In the genomic region with DNA sequence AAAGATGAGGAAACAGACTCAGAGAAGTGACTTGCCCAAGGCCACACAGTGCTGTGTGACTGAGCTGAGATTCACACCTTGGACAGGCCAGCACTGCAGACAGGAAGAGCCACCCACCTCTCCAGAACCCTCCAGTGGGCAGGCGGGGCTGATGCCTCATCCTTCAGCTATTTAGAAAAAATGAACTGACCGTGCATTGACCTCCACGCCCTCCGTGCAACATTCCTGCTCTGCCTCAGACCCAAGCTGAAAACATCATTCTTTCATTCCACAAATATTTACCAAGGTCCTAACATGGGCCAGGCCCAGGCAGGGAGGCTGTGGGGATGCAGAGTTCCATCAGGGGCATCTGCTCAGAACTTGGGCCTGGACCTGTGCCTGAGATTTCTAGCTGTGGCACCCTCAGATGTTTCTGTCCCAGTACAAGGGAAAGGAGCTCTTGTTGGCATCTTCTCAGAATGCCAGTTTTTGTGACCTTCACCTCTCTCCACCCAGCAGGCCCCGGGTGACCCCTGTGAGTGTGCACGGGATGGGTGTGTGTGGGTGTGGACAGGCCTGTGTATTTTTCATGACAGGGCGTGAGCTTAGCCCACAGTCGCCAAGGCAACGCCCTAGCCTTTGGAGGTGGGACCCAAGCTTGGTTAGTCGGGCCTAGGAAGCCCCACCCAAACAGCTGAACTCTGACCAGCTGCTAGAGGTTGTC, we compare ENCODE assay signal across 8 cellular contexts. TPM values are rescaled to one million over a fixed set of nuclear protein-coding genes. Genes with fewer than 3 reads are reported as not detected.
A peak's percentile ranks its signal among the peaks of the same experiment; 100 is the strongest.
DNase-seq lines count a peak whose midpoint lies in the region; ATAC-seq and TF ChIP-seq lines count a peak whose summit lies in the region.

No MANE protein-coding gene starts in this region.

- peaks cover 17% of the 10 kb centered on the region for H3K36me3 Mint-ChIP-seq in Calu3 (ENCODE audit: insufficient read depth, unreplicated experiment)

- H3K27me3 Mint-ChIP-seq in Calu3 (ENCODE audit: unreplicated experiment): no peaks in the 10 kb centered on the region

- POLR2A ChIA-PET in PC-9 (lab: Charles Lee; ENCODE audit: unreplicated experiment): interaction anchor here (0.6 to 1.1 kb wide), 11 partner anchors 24 to 1173 kb away, joined by 3 to 11 read pairs (median 5); partner anchors contain the start of gene DDIT4

- CTCF ChIA-PET in Calu3 (lab: Charles Lee) (interaction anchor here (0.6 to 2.1 kb wide), 14 partner anchors 9 to 879 kb away, joined by 3 to 12 read pairs (median 4); no protein-coding TSS in a partner anchor), PC-9 (lab: Charles Lee) (interaction anchor here (0.6 to 1.7 kb wide), 6 partner anchors 9 to 93 kb away, joined by 3 to 7 read pairs (median 3); no protein-coding TSS in a partner anchor)

- H3K9me2 ChIP-seq in PC-9 (ENCODE audit: insufficient read depth): no peaks in the 10 kb centered on the region

- no peaks in the 10 kb centered on the region for H3K9me3 Mint-ChIP-seq in Calu3 (ENCODE audit: low read depth, unreplicated experiment)

- peak overlapping the region; percentile 88 for H3K27ac ChIP-seq in PC-9
- H3K27ac ChIP-seq in aorta (ENCODE audit: low read depth in 1 of 2, low read length in 2 of 2): peak overlapping the region; percentile 34 to 80

- H3K9me3 ChIP-seq in PC-9 (ENCODE audit: insufficient read depth, low read depth) (no peaks in the 10 kb centered on the region), aorta (ENCODE audit: control insufficient read depth, low read length) (no peaks in the 10 kb centered on the region)

- H3K4me3 ChIP-seq in PC-9 (peak overlapping the region; percentile 28; the same call in 1 of the 2 replicates), aorta (ENCODE audit: low read length in 2 of 2) (no peak overlapping the region)

- peaks cover 91% of the 10 kb centered on the region for H3K4me1 ChIP-seq in PC-9 (replicated peaks; ENCODE audit: insufficient read depth)
- peaks cover 0 to 7% of the 10 kb centered on the region in 2 donors for H3K4me1 ChIP-seq in aorta (ENCODE audit: control insufficient read depth in 1 of 2, insufficient read depth in 2 of 2, low read length in 2 of 2)

- peak; percentile 61 for ATAC-seq in aorta (ENCODE audit: low FRiP score)
- no peak for ATAC-seq in GM18909 (IDR thresholded peaks at IDR 0.05; ENCODE audit: poor library complexity, unreplicated experiment)

- peak overlapping the region; percentile 65 for H3K4me3 Mint-ChIP-seq in Calu3 (ENCODE audit: low read depth, unreplicated experiment)

- TF ChIP-seq CTCF in Calu3 (IDR thresholded peaks at IDR 0.05; ENCODE audit: unreplicated experiment): no peak
- no peak for TF ChIP-seq CTCF in PC-9 (conservative IDR thresholded peaks at IDR 0.05)

- peak overlapping the region; percentile 87 for H3K27ac Mint-ChIP-seq in Calu3 (ENCODE audit: unreplicated experiment)

- peaks cover 61% of the 10 kb centered on the region for H3K4me1 Mint-ChIP-seq in Calu3 (ENCODE audit: low read depth, unreplicated experiment)

- H3K79me2 ChIP-seq in PC-9 (ENCODE audit: low read depth): peaks cover 46% of the 10 kb centered on the region

- peaks cover 13% of the 10 kb centered on the region for H3K36me3 ChIP-seq in PC-9 (ENCODE audit: low read depth)
- no peaks in the 10 kb centered on the region for H3K36me3 ChIP-seq in aorta (ENCODE audit: control insufficient read depth in 1 of 2, insufficient read depth in 2 of 2, low read length in 1 of 2)

- H3K4me2 ChIP-seq in PC-9: peak overlapping the region; percentile 99

- no peak overlapping the region for H2AFZ ChIP-seq in PC-9

- BruUV-seq in Calu3 (replicated peaks; lab: Mats Ljungman, UMichigan): no TSS peak
- BruUV-seq in PC-9 (replicated peaks; lab: Mats Ljungman, UMichigan): no TSS peak

- intact Hi-C loops in Calu3 (cut with micrococcal nuclease; ENCODE audit: unreplicated experiment) (loop anchor here (2.0 kb wide), 1 partner anchor 38 kb away; no protein-coding TSS in a partner anchor), PC-9 (cut with micrococcal nuclease; ENCODE audit: unreplicated experiment) (loop anchor here (1.0 to 5.0 kb wide), 10 partner anchors 38 to 565 kb away; partner anchors contain the start of gene SLC29A3), aorta (cut with DNase I) (loop anchor here in 1 of 2 donors (5.0 kb wide), 1 partner anchor 55 kb away; no protein-coding TSS in a partner anchor)

- H4K20me1 ChIP-seq in PC-9 (ENCODE audit: insufficient read depth): no peaks in the 10 kb centered on the region

- peaks cover 59% of the 10 kb centered on the region for H3F3A ChIP-seq in PC-9 (ENCODE audit: insufficient read depth, low read depth)

- H3K27me3 ChIP-seq in PC-9 (ENCODE audit: insufficient read depth, low read depth): no peaks in the 10 kb centered on the region
- H3K27me3 ChIP-seq in aorta (ENCODE audit: control insufficient read depth in 1 of 2, insufficient read depth in 2 of 2, low read length in 1 of 2): no peaks in the 10 kb centered on the region

- DNase-seq in Calu3: peak; percentile 90
- DNase-seq in PC-9: peak; percentile 95 to 99
- DNase-seq in dermis microvascular lymphatic vessel endothelial cell (ENCODE audit: low read depth in 2 of 2): peak; percentile 54 to 68
- peak; percentile 88 for DNase-seq in mucosa of gallbladder (ENCODE audit: low spot score)
- DNase-seq in aorta: peak; percentile 81 to 90
- DNase-seq in NCI-H446 (lab: John Stamatoyannopoulos, UW): no peak
- no peak for DNase-seq in NCI-H1048 (lab: John Stamatoyannopoulos, UW)

- WGBS in aorta, 2 donors: 47 to 60% methylated on average over 10 of the region's 10 CpGs

RNA-seq across cellular contexts. Expression of gene VSIR, which starts 6.5 kb away (rescaled TPM):
- 30.1 and 46.1 TPM in 2 replicates for total RNA-seq in Calu3 (2022)
- total RNA-seq in PC-9 (2021): 57.7 and 59.3 TPM in 2 replicates
- 12.2 and 14.2 TPM in 2 replicates for total RNA-seq in dermis microvascular lymphatic vessel endothelial cell
- 83.9 TPM for total RNA-seq in mucosa of gallbladder
- total RNA-seq in aorta: 100 to 1,000 TPM in 1 of 2 donors, 10 to 100 TPM in 1; 91.8 to 123 TPM
- 10 to 100 TPM; 44.7 to 48.0 TPM for polyA plus RNA-seq in aorta

RNA-seq across cellular contexts. Expression of gene C10orf105, which starts 47.3 kb away (rescaled TPM):
- not detected in 2 replicates for total RNA-seq in Calu3 (2022)
- total RNA-seq in PC-9 (2021): not detected in 2 replicates
- total RNA-seq in dermis microvascular lymphatic vessel endothelial cell: under 0.01 TPM in 1 of 2 replicates, not detected in the other
- 0.06 TPM for total RNA-seq in mucosa of gallbladder
- total RNA-seq in aorta: under 1 TPM; 0.36 to 0.42 TPM
- not detected for polyA plus RNA-seq in aorta

Comparison
In these comparisons a context has a peak if more than half of its experiments do, and no peak if none do; other contexts are left out.
1. DNase-seq: peak in Calu3 (single experiment), PC-9 (2 of 2), dermis microvascular lymphatic vessel endothelial cell (2 of 2), mucosa of gallbladder (single experiment) and aorta (2 of 2); none in NCI-H446 (0 of 2) and NCI-H1048 (single experiment).